1 cellular context compared by ENCODE assay signal in genomic region chr10:100186813-100187212, GRCh38.
TF ChIP-seq lines count a peak whose summit lies in the region.

No MANE protein-coding gene starts in this region.

TF ChIP-seq in H1, 55 proteins besides CTCF, POLR2A, EP300 and RAD21 (continued from another document):
- TF ChIP-seq ATF3 (IDR thresholded peaks at IDR 0.05; ENCODE audit: insufficient read depth, low read depth, low read length) (no peak), CBX8 (IDR thresholded peaks at IDR 0.05; ENCODE audit: borderline replicate concordance, low read depth, low read length) (no peak), RFX5 (IDR thresholded peaks at IDR 0.05; ENCODE audit: borderline replicate concordance, low read depth, low read length) (no peak), KDM4A (IDR thresholded peaks at IDR 0.05; ENCODE audit: low read depth, low read length, severe bottlenecking) (no peak)
